In the genomic region with DNA sequence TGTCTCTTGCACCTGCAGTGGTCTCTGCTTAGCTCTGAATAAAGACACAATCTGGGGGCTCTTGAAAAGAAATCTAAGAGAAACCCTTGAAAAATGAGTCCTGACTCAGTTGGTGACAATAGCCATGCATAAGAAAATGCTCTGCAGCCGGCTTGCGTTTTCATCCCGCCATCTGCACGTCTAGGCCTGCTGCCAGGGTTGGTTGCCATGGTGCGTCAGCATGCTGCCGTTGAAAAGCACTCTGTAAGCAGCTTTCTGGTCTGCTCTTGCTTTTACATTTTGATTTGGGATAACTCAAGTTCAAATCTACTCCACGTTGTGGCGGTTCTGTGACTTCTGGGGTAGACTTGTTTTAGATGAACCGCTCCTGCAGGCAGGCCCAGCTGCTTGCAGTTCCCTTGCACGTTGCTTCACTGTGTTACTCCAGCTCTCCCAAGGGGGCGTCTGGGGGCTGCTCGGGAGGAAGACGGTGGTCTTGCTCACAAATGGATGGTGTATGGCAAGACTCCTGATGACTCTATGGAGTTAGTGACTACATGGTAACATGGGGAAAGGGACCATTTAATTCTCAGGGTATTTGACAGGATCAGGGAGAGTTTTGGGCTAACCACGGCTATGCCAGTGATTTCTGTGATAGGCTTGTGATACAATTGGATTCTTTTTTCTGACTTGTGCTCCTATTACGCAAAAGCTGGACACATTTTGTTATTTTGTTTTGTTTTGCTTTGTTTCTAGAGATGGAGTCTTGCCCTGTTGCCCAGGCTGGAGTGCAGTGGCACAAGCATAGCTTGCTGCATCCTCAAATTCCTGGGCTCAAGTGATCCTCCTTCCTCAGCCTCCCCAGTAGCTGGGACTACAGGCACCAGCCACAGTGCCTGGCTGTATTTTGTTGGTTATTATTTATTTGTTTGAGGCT, we compare ENCODE assay signal across 10 cellular contexts. TPM values are rescaled to one million over a fixed set of nuclear protein-coding genes. Genes with fewer than 3 reads are reported as not detected.
DNase-seq lines count a peak whose midpoint lies in the region; ATAC-seq and TF ChIP-seq lines count a peak whose summit lies in the region.
"Had no signal": no experiment of that assay in that cellular context is flagged by ENCODE, and none has a peak within 500 bp of the region (broad histone marks: within the 10 kb centered on the region; RNA-seq: fewer than 3 reads in every experiment).

No MANE protein-coding gene starts in this region.

- no peak for TF ChIP-seq POLR2A in IMR-90 (IDR thresholded peaks at IDR 0.05; ENCODE audit: low read depth, low read length)

- H2AK9ac ChIP-seq in IMR-90 (replicated peaks; ENCODE audit: low read depth, low read length, poor library complexity): no peak overlapping the region

- H3T11ph ChIP-seq in H9 (ENCODE audit: low read length): no peak overlapping the region

- H3K4me2 ChIP-seq in IMR-90 (ENCODE audit: low read depth, low read length) (peak overlapping the region; percentile 50; the same call in 1 of the 2 replicates), H9 (ENCODE audit: insufficient read depth, insufficient read length, low read length) (no peak overlapping the region)

- CTCF ChIA-PET in IMR-90 (lab: Yijun Ruan, JAX): no interaction called here

- H3K14ac ChIP-seq in IMR-90 (replicated peaks; ENCODE audit: low read depth, low read length) (no peak overlapping the region), H9 (ENCODE audit: insufficient read depth, low read length) (no peak overlapping the region)

- H3K23ac ChIP-seq in IMR-90 (ENCODE audit: low read depth, low read length): no peak overlapping the region
- no peak overlapping the region for H3K23ac ChIP-seq in H9 (ENCODE audit: insufficient read length, low read depth, low read length)

- H4K91ac ChIP-seq in IMR-90 (ENCODE audit: insufficient read depth, low read depth, low read length): no peak overlapping the region
- no peak overlapping the region for H4K91ac ChIP-seq in H9 (ENCODE audit: insufficient read length, low read depth, low read length)

- no peak overlapping the region for H2AK5ac ChIP-seq in IMR-90 (ENCODE audit: low read depth, low read length)
- H2AK5ac ChIP-seq in H9 (ENCODE audit: insufficient read length, low read length): no peak overlapping the region

- in situ Hi-C loops in IMR-90 (cut with MboI; ENCODE audit: low sequenced_read_pairs): loop anchor here (5.0 kb wide), 2 partner anchors 143 to 293 kb away; no protein-coding TSS in a partner anchor

- H3K4me3 ChIP-seq in IMR-90 (ENCODE audit: insufficient read depth, low read depth, low read length): no peak overlapping the region

- no peak overlapping the region for H2BK5ac ChIP-seq in IMR-90 (ENCODE audit: low read depth, low read length, poor library complexity, severe bottlenecking)
- no peak overlapping the region for H2BK5ac ChIP-seq in H9 (ENCODE audit: insufficient read length, low read length)

- no peak overlapping the region for H2BK12ac ChIP-seq in H9 (ENCODE audit: insufficient read length, low read depth, low read length)

- peaks cover 17% of the 10 kb centered on the region for H3K27me3 Mint-ChIP-seq in H9 (ENCODE audit: low read depth)

- ATAC-seq in IMR-90 (ENCODE audit: low read depth): peak; percentile 82
- ATAC-seq: Panc1 had no signal

- no peak overlapping the region for H3K9ac ChIP-seq in IMR-90 (ENCODE audit: low read depth, low read length)
- no peak overlapping the region for H3K9ac ChIP-seq in H9 (ENCODE audit: extremely low read depth, insufficient read length, low read length)

- H4K20me1 ChIP-seq in IMR-90 (ENCODE audit: insufficient read depth, low read length): peaks cover 32% of the 10 kb centered on the region
- H4K20me1 ChIP-seq in H9 (ENCODE audit: control insufficient read depth, insufficient read depth, insufficient read length): peaks cover 2% of the 10 kb centered on the region

- dilution Hi-C loops in IMR-90 (cut with HindIII; ENCODE audit: low sequenced_read_pairs, unreplicated experiment): no loop called here

- H3K56ac ChIP-seq in IMR-90 (ENCODE audit: extremely low read depth, insufficient read depth, low read length): no peak overlapping the region
- H3K56ac ChIP-seq in H9 (ENCODE audit: insufficient read length, low read depth, low read length): no peak overlapping the region

- 8% methylated on average over 2 of the region's 15 CpGs; no CpG with 5 or more reads in 1 of the 2 experiments for WGBS in IMR-90 (ENCODE audit: extremely low coverage in 2 of 2, insufficient read length in 1 of 2), 2 experiments
- WGBS in H9 (ENCODE audit: extremely low coverage, insufficient read length, low lambda C conversion rate): no CpG with 5 or more reads among the region's 15 CpGs

- H2AFZ ChIP-seq in IMR-90 (replicated peaks; ENCODE audit: low read length, poor library complexity): no peak overlapping the region
- H2AFZ ChIP-seq in H9 (ENCODE audit: low read length): no peak overlapping the region

- H4K8ac ChIP-seq in IMR-90 (ENCODE audit: low read depth in 2 of 2, low read length in 2 of 2): no peak overlapping the region
- no peak overlapping the region for H4K8ac ChIP-seq in H9 (replicated peaks; ENCODE audit: insufficient read length, low read depth, low read length)

- H3K27ac ChIP-seq in IMR-90 (ENCODE audit: insufficient read depth, low read length): no peak overlapping the region
- no peak overlapping the region for H3K27ac ChIP-seq in H9 (ENCODE audit: insufficient read length, low read depth, low read length)
- H3K27ac ChIP-seq: epithelial cell of prostate had no signal

- H3K18ac ChIP-seq in IMR-90 (ENCODE audit: low read depth, low read length) (no peak overlapping the region), H9 (ENCODE audit: insufficient read length, low read depth, low read length) (no peak overlapping the region)

- H2BK15ac ChIP-seq in IMR-90 (ENCODE audit: low read depth, low read length) (no peak overlapping the region), H9 (ENCODE audit: low read depth, low read length) (no peak overlapping the region)

- no peaks in the 10 kb centered on the region for H3K79me2 ChIP-seq in H9 (ENCODE audit: insufficient read depth, low read length)

- no peak overlapping the region for H4K5ac ChIP-seq in IMR-90 (ENCODE audit: low read depth, low read length)
- no peak overlapping the region for H4K5ac ChIP-seq in H9 (ENCODE audit: insufficient read length, low read depth, low read length)

- intact Hi-C loops in IMR-90 (cut with micrococcal nuclease): no loop called here
- intact Hi-C loops in head of caudate nucleus (cut with DNase I): no loop called here

- no peak for TF ChIP-seq RAD21 in IMR-90 (IDR thresholded peaks at IDR 0.05; ENCODE audit: low read length)

- H3K4me1 Mint-ChIP-seq in H9: peaks cover 2 to 17% of the 10 kb centered on the region in 2 experiments; a peak in 3 of 4 replicates

- H3K4ac ChIP-seq in IMR-90 (ENCODE audit: low read depth, low read length): no peak overlapping the region
- H3K4ac ChIP-seq in H9 (ENCODE audit: low read depth, low read length): no peak overlapping the region

- H3K9me3 ChIP-seq in IMR-90 (ENCODE audit: control insufficient read depth, insufficient read depth, low read length) (no peaks in the 10 kb centered on the region), H9 (ENCODE audit: control insufficient read depth, low read depth, low read length) (no peaks in the 10 kb centered on the region)

- H3K27ac Mint-ChIP-seq in H9: peak overlapping the region in 1 of 3 experiments; percentile 6; a peak in 1 of 7 replicates

- H3K9me3 Mint-ChIP-seq in H9: no peaks in the 10 kb centered on the region

- no peak overlapping the region for H3K4me3 Mint-ChIP-seq in H9

- no TSS peak for BruUV-seq in IMR-90 (replicated peaks; lab: Mats Ljungman, UMichigan)

- peaks cover 10% of the 10 kb centered on the region for H3K4me1 ChIP-seq in IMR-90 (ENCODE audit: control insufficient read depth, insufficient read depth, low read length)
- H3K4me1 ChIP-seq in H9 (ENCODE audit: insufficient read depth, low read length): no peaks in the 10 kb centered on the region

- no peaks in the 10 kb centered on the region for H3K36me3 Mint-ChIP-seq in H9 (ENCODE audit: insufficient read depth in 1 of 3, low read depth in 3 of 3)

- H3K23me2 ChIP-seq in H9 (ENCODE audit: insufficient read length, low read depth, low read length, poor library complexity, severe bottlenecking): no peaks in the 10 kb centered on the region

- H3K27me3 ChIP-seq in IMR-90 (ENCODE audit: control insufficient read depth, insufficient read depth, low read length): no peaks in the 10 kb centered on the region
- no peaks in the 10 kb centered on the region for H3K27me3 ChIP-seq in H9 (ENCODE audit: insufficient read depth, low read length)

- H2BK120ac ChIP-seq in IMR-90 (ENCODE audit: low read depth, low read length): no peak overlapping the region
- H2BK120ac ChIP-seq in H9 (ENCODE audit: low read depth, low read length, poor library complexity, severe bottlenecking): no peak overlapping the region

- no peak overlapping the region for H2BK20ac ChIP-seq in IMR-90 (ENCODE audit: low read depth, low read length)
- no peak overlapping the region for H2BK20ac ChIP-seq in H9 (ENCODE audit: low read depth, low read length, poor library complexity, severe bottlenecking)

- peaks cover 19% of the 10 kb centered on the region for H3K36me3 ChIP-seq in IMR-90 (ENCODE audit: control insufficient read depth, insufficient read depth, low read length)

- POLR2A ChIA-PET in IMR-90 (lab: Charles Lee; ENCODE audit: unreplicated experiment): no interaction called here

- TF ChIP-seq CTCF in IMR-90 (conservative IDR thresholded peaks at IDR 0.05; ENCODE audit: low read depth, low read length): no peak
- no peak for TF ChIP-seq CTCF in H9 (conservative IDR thresholded peaks at IDR 0.05)

- DNase-seq in IMR-90 (peak; percentile 91), SK-N-DZ (ENCODE audit: low spot score) (peak; percentile 40), head of caudate nucleus (peak; percentile 71 to 95 (median 90)), retina (peak; percentile 54), germinal center (ENCODE audit: low spot score) (no peak), H9 (no peak), SHP77 treated with DMSO at 0.1 percent for 48 hours (lab: John Stamatoyannopoulos, UW) (no peak)
- DNase-seq in activated CD4-positive, alpha-beta T cell treated with anti-CD3 and anti-CD28 coated beads, Interleukin-2, amount 50 U/mL, for 1 hour: no peak

- H3K9me1 ChIP-seq in IMR-90 (ENCODE audit: insufficient read depth, low read length): peaks cover 12% of the 10 kb centered on the region

- H3K79me1 ChIP-seq in IMR-90 (ENCODE audit: low read depth in 1 of 2, low read length in 2 of 2) (peaks cover 15 to 76% of the 10 kb centered on the region in 2 experiments; a peak in 3 of 4 replicates), H9 (ENCODE audit: insufficient read depth, low read depth, low read length, poor library complexity, severe bottlenecking) (no peaks in the 10 kb centered on the region)

RNA-seq across cellular contexts. Expression of a gene that starts 15.8 kb away (rescaled TPM):
- 96.1 and 102 TPM in 2 replicates for total RNA-seq in IMR-90 (2012; rRNA removed)
- 83.7 and 98.8 TPM in 2 replicates for polyA plus RNA-seq in IMR-90 (2012; rRNA removed)
- polyA plus RNA-seq in IMR-90 (2012; cell fraction: cytosol; rRNA removed): 77.8 and 101 TPM in 2 replicates
- polyA plus RNA-seq in IMR-90 (2012; cell fraction: nucleus; rRNA removed; ENCODE audit: low replicate concordance): 49.1 and 91.4 TPM in 2 replicates
- 3.0 and 3.9 TPM in 2 replicates for polyA plus RNA-seq in SK-N-DZ (2014; cell fraction: cytosol; rRNA removed)
- 2.4 and 7.0 TPM in 2 replicates for polyA plus RNA-seq in SK-N-DZ (2014; cell fraction: nucleus; rRNA removed)
- 0.61 and 1.5 TPM in 2 replicates for total RNA-seq in H9 (2021)

RNA-seq across cellular contexts. Expression of a gene that starts 46.1 kb away (rescaled TPM):
- total RNA-seq in IMR-90 (2012; rRNA removed) (24.9 and 27.2 TPM in 2 replicates), H9 (2021) (44.2 and 45.3 TPM in 2 replicates)
- 18.4 and 20.0 TPM in 2 replicates for polyA plus RNA-seq in IMR-90 (2012; rRNA removed)
- 7.1 and 11.4 TPM in 2 replicates for polyA plus RNA-seq in IMR-90 (2012; cell fraction: cytosol; rRNA removed)
- polyA plus RNA-seq in IMR-90 (2012; cell fraction: nucleus; rRNA removed; ENCODE audit: low replicate concordance): 5.3 and 24.2 TPM in 2 replicates
- polyA plus RNA-seq in SK-N-DZ (2014; cell fraction: cytosol; rRNA removed): 38.2 and 38.4 TPM in 2 replicates
- polyA plus RNA-seq in SK-N-DZ (2014; cell fraction: nucleus; rRNA removed): 37.5 and 38.7 TPM in 2 replicates

RNA-seq across cellular contexts. Expression of a gene that starts 50.4 kb away (rescaled TPM):
- total RNA-seq in IMR-90 (2012; rRNA removed): 4.7 TPM in 2 replicates
- 7.3 and 8.8 TPM in 2 replicates for polyA plus RNA-seq in IMR-90 (2012; rRNA removed)
- polyA plus RNA-seq in IMR-90 (2012; cell fraction: cytosol; rRNA removed): 2.2 and 9.6 TPM in 2 replicates
- 2.8 and 5.8 TPM in 2 replicates for polyA plus RNA-seq in IMR-90 (2012; cell fraction: nucleus; rRNA removed; ENCODE audit: low replicate concordance)
- 12.5 and 15.9 TPM in 2 replicates for polyA plus RNA-seq in SK-N-DZ (2014; cell fraction: cytosol; rRNA removed)
- polyA plus RNA-seq in SK-N-DZ (2014; cell fraction: nucleus; rRNA removed): 7.8 and 8.2 TPM in 2 replicates
- total RNA-seq in H9 (2021): 15.6 and 16.0 TPM in 2 replicates

Comparison
In these comparisons a context has a peak if more than half of its experiments do, and no peak if none do; other contexts are left out.
1. DNase-seq: peak in IMR-90 (single experiment), SK-N-DZ (single experiment), head of caudate nucleus (42 of 42) and retina (single experiment); none in germinal center (single experiment), H9 (single experiment), SHP77 treated with DMSO at 0.1 percent for 48 hours (single experiment) and activated CD4-positive, alpha-beta T cell treated with anti-CD3 and anti-CD28 coated beads, Interleukin-2, amount 50 U/mL, for 1 hour (single experiment).
2. RNA of a gene that starts 15.8 kb away (total RNA-seq): 96.1 to 102 TPM in IMR-90; 0.61 to 1.5 TPM in H9; every median in the first group is over 10 times any median in the second.